8 cellular contexts compared by ENCODE assay signal in genomic region chr5:893711-894110, GRCh38. TPM values are rescaled to one million over a fixed set of nuclear protein-coding genes. Genes with fewer than 3 reads are reported as not detected.
A peak's percentile ranks its signal among the peaks of the same experiment; 100 is the strongest.
DNase-seq lines count a peak whose midpoint lies in the region; ATAC-seq and TF ChIP-seq lines count a peak whose summit lies in the region.

No MANE protein-coding gene starts in this region.

- in situ Hi-C loops in transverse colon (cut with MboI; ENCODE audit: low pct_ligation_motif_present in 1 of 4, low pct_unique_long_range_greater_than_20kb in 1 of 4, low sequenced_read_pairs in 3 of 4), result no loop called here

- H3K9me3 Mint-ChIP-seq in stimulated activated naive CD8-positive, alpha-beta T cell treated with anti-CD3 and anti-CD28 coated beads, Interleukin-15, Interleukin-2, amounts not matched to agents 100 ng/mL and 50 ng/mL, for 24 hours, result no peaks in the 10 kb centered on the region

- peaks cover 79% of the 10 kb centered on the region for H3K36me3 ChIP-seq in SJSA1
- peaks cover 0 to 8% (median 1%) of the 10 kb centered on the region in 4 donors for H3K36me3 ChIP-seq in transverse colon
- peaks cover 0 to 34% (median 25%) of the 10 kb centered on the region in 6 donors for H3K36me3 ChIP-seq in spleen

- intact Hi-C loops in transverse colon (cut with DNase I; ENCODE audit: low total_unique reads), result no loop called here
- intact Hi-C loops in spleen (cut with DNase I; ENCODE audit: low total_unique reads), result no loop called here

- TF ChIP-seq CTCF in fibroblast of villous mesenchyme (IDR thresholded peaks at IDR 0.05; ENCODE audit: insufficient read depth, low read depth, low read length) (no peak), transverse colon (IDR thresholded peaks at IDR 0.05) (no peak), spleen (IDR thresholded peaks at IDR 0.05 in 8 of 11, conservative IDR thresholded peaks at IDR 0.05 in 3 of 11) (no peak)

- H3K4me1 Mint-ChIP-seq in stimulated activated naive CD8-positive, alpha-beta T cell treated with anti-CD3 and anti-CD28 coated beads, Interleukin-15, Interleukin-2, amounts not matched to agents 100 ng/mL and 50 ng/mL, for 24 hours (ENCODE audit: low read depth), result peaks cover 30% of the 10 kb centered on the region

- H3K4me3 ChIP-seq in SJSA1 (peak overlapping the region; percentile 96), fibroblast of villous mesenchyme (ENCODE audit: low read depth, low read length) (peak overlapping the region; percentile 90), transverse colon (peak overlapping the region in 2 of 4 donors; percentile 67 to 79), spleen (peak overlapping the region in 3 of 8 donors; percentile 86 to 94 (median 92))

- no peak for TF ChIP-seq POLR2A in transverse colon (IDR thresholded peaks at IDR 0.05)
- TF ChIP-seq POLR2A in spleen (IDR thresholded peaks at IDR 0.05), result no peak

- H3K27me3 ChIP-seq in SJSA1 (replicated peaks) (no peaks in the 10 kb centered on the region), transverse colon (no peaks in the 10 kb centered on the region), spleen (replicated peaks in 1 of 7) (no peaks in the 10 kb centered on the region)

- H3K27ac ChIP-seq in SJSA1 (no peak overlapping the region), transverse colon (no peak overlapping the region), spleen (no peak overlapping the region)

- no peak for TF ChIP-seq EP300 in transverse colon (IDR thresholded peaks at IDR 0.05; ENCODE audit: low read depth)

- peak overlapping the region; percentile 87 for H3K4me3 Mint-ChIP-seq in stimulated activated naive CD8-positive, alpha-beta T cell treated with anti-CD3 and anti-CD28 coated beads, Interleukin-15, Interleukin-2, amounts not matched to agents 100 ng/mL and 50 ng/mL, for 24 hours

- H3K4me1 ChIP-seq in SJSA1 (replicated peaks) (peaks cover 19% of the 10 kb centered on the region), transverse colon (peaks cover 7 to 27% (median 18%) of the 10 kb centered on the region in 4 donors), spleen (peaks cover 15 to 37% (median 27%) of the 10 kb centered on the region in 6 donors)

- 58% methylated on average over 9 of the region's 9 CpGs; no CpG with 5 or more reads in 1 of the 2 donors for WGBS in transverse colon (ENCODE audit: low coverage in 1 of 2), 2 donors
- 80 to 94% (median 86%) methylated on average over 7 to 9 of the region's 9 CpGs for WGBS in spleen, 5 donors

- peaks cover 61% of the 10 kb centered on the region for H3K36me3 Mint-ChIP-seq in stimulated activated naive CD8-positive, alpha-beta T cell treated with anti-CD3 and anti-CD28 coated beads, Interleukin-15, Interleukin-2, amounts not matched to agents 100 ng/mL and 50 ng/mL, for 24 hours (ENCODE audit: low read depth)

- H3K27me3 Mint-ChIP-seq in stimulated activated naive CD8-positive, alpha-beta T cell treated with anti-CD3 and anti-CD28 coated beads, Interleukin-15, Interleukin-2, amounts not matched to agents 100 ng/mL and 50 ng/mL, for 24 hours, result no peaks in the 10 kb centered on the region

- H3K9me3 ChIP-seq in SJSA1 (replicated peaks) (no peaks in the 10 kb centered on the region), transverse colon (no peaks in the 10 kb centered on the region), spleen (no peaks in the 10 kb centered on the region)

- no peak for ATAC-seq in stimulated activated naive CD8-positive, alpha-beta T cell treated with anti-CD3 and anti-CD28 coated beads, Interleukin-15, Interleukin-2, amounts not matched to agents 100 U/mL and 50 U/mL, for 24 hours
- ATAC-seq in GM21825 (IDR thresholded peaks at IDR 0.05; ENCODE audit: unreplicated experiment) (no peak), HG03442 (IDR thresholded peaks at IDR 0.05; ENCODE audit: unreplicated experiment) (no peak)

- no peak for DNase-seq in stimulated activated naive CD8-positive, alpha-beta T cell treated with anti-CD3 and anti-CD28 coated beads, Interleukin-15, Interleukin-2, amounts not matched to agents 100 U/mL and 50 U/mL, for 24 hours
- DNase-seq in SJSA1 (ENCODE audit: low read depth in 1 of 2, low spot score in 2 of 2) (no peak), fibroblast of villous mesenchyme (ENCODE audit: low read depth) (no peak), transverse colon (no peak), spleen (no peak)

- peak overlapping the region; percentile 40 for H3K27ac Mint-ChIP-seq in stimulated activated naive CD8-positive, alpha-beta T cell treated with anti-CD3 and anti-CD28 coated beads, Interleukin-15, Interleukin-2, amounts not matched to agents 100 ng/mL and 50 ng/mL, for 24 hours

RNA-seq across cellular contexts. Expression of gene TRIP13, which starts 1.0 kb away (rescaled TPM):
- 108 TPM in 2 replicates for total RNA-seq in SJSA1 (2014; rRNA removed; shearing (Covaris generic))
- total RNA-seq in fibroblast of villous mesenchyme (16.8 and 29.8 TPM in 2 replicates), transverse colon (1 to 10 TPM in 2 of 4 donors, under 1 TPM in 1, not detected in 1; 0.41 to 4.1 (median 2.2) TPM), spleen (1 to 10 TPM; 1.0 to 5.4 (median 2.1) TPM)
- 1 to 10 TPM; 1.2 to 3.4 (median 2.6) TPM for polyA plus RNA-seq in spleen

RNA-seq across cellular contexts. Expression of gene BRD9, which starts 1.1 kb away (rescaled TPM):
- 71.5 and 77.6 TPM in 2 replicates for total RNA-seq in SJSA1 (2014; rRNA removed; shearing (Covaris generic))
- 35.0 and 35.4 TPM in 2 replicates for total RNA-seq in fibroblast of villous mesenchyme
- total RNA-seq in transverse colon, result 10 to 100 TPM; 29.6 to 91.3 (median 37.9) TPM
- 10 to 100 TPM; 32.2 to 82.9 (median 39.7) TPM for total RNA-seq in spleen
- 10 to 100 TPM; 26.5 to 54.5 (median 38.6) TPM for polyA plus RNA-seq in spleen

RNA-seq across cellular contexts. Expression of gene ZDHHC11, which starts 42.9 kb away (rescaled TPM):
- 0.05 TPM in 1 of 2 replicates, not detected in the other for total RNA-seq in SJSA1 (2014; rRNA removed; shearing (Covaris generic))
- total RNA-seq in fibroblast of villous mesenchyme, result 0.64 and 0.86 TPM in 2 replicates
- total RNA-seq in transverse colon, result 10 to 100 TPM in 2 of 4 donors, 1 to 10 TPM in 2; 1.2 to 15.0 (median 10.6) TPM
- total RNA-seq in spleen, result 10 to 100 TPM in 4 of 7 donors, 1 to 10 TPM in 3; 1.3 to 75.0 (median 10.5) TPM
- polyA plus RNA-seq in spleen, result 1 to 10 TPM; 1.9 to 2.8 (median 2.1) TPM
